8 cellular contexts compared by ENCODE assay signal in genomic region chr4:125315571-125316390, GRCh38. TPM values are rescaled to one million over a fixed set of nuclear protein-coding genes. Genes with fewer than 3 reads are reported as not detected.
DNase-seq lines count a peak whose midpoint lies in the region; ATAC-seq and TF ChIP-seq lines count a peak whose summit lies in the region.

No MANE protein-coding gene starts in this region.

- no peaks in the 10 kb centered on the region for H3K9me3 Mint-ChIP-seq in activated T-helper 1 cell treated with anti-CD3 and anti-CD28 coated beads, Interleukin-12 subunit alpha, Interleukin-12 subunit beta, Interleukin-2, Interleukin-4 antibody, amounts not matched to agents 30 ng/mL and 10 ng/mL and 1 ng/mL, durations not matched to agents 14 hours and 24 hours and 36 hours
- H3K9me3 Mint-ChIP-seq in nephron progenitor cell, result peaks cover 2% of the 10 kb centered on the region

- ATAC-seq in activated CD4-positive, CD25-positive, alpha-beta regulatory T cell treated with anti-CD3 and anti-CD28 coated beads, Interleukin-2, amount 50 U/mL, for 24 hours, result no peak

- peaks cover 47% of the 10 kb centered on the region for H3K27me3 Mint-ChIP-seq in activated T-helper 1 cell treated with anti-CD3 and anti-CD28 coated beads, Interleukin-12 subunit alpha, Interleukin-12 subunit beta, Interleukin-2, Interleukin-4 antibody, amounts not matched to agents 30 ng/mL and 10 ng/mL and 1 ng/mL, durations not matched to agents 14 hours and 24 hours and 36 hours (ENCODE audit: insufficient read depth)
- H3K27me3 Mint-ChIP-seq in nephron progenitor cell (ENCODE audit: low read depth, poor library complexity), result peaks cover 26% of the 10 kb centered on the region

- TF ChIP-seq CTCF in nephron progenitor cell (IDR thresholded peaks at IDR 0.05), result no peak

- peak overlapping the region; percentile 21 for H3K27ac Mint-ChIP-seq in activated T-helper 1 cell treated with anti-CD3 and anti-CD28 coated beads, Interleukin-12 subunit alpha, Interleukin-12 subunit beta, Interleukin-2, Interleukin-4 antibody, amounts not matched to agents 30 ng/mL and 10 ng/mL and 1 ng/mL, durations not matched to agents 14 hours and 24 hours and 36 hours
- H3K27ac Mint-ChIP-seq in nephron progenitor cell, result peak overlapping the region; percentile 98

- intact Hi-C loops in activated T-helper 1 cell treated with anti-CD3 and anti-CD28 coated beads, Interleukin-12 subunit alpha, Interleukin-12 subunit beta, Interleukin-2, Interleukin-4 antibody, amounts not matched to agents 30 ng/mL and 10 ng/mL and 1 ng/mL, durations not matched to agents 14 hours and 24 hours and 36 hours (cut with micrococcal nuclease), result no loop called here

- H3K36me3 Mint-ChIP-seq in activated T-helper 1 cell treated with anti-CD3 and anti-CD28 coated beads, Interleukin-12 subunit alpha, Interleukin-12 subunit beta, Interleukin-2, Interleukin-4 antibody, amounts not matched to agents 30 ng/mL and 10 ng/mL and 1 ng/mL, durations not matched to agents 14 hours and 24 hours and 36 hours (ENCODE audit: low read depth), result no peaks in the 10 kb centered on the region
- H3K36me3 Mint-ChIP-seq in nephron progenitor cell (ENCODE audit: low read depth), result peaks cover 5% of the 10 kb centered on the region

- DNase-seq in activated CD4-positive, CD25-positive, alpha-beta regulatory T cell treated with anti-CD3 and anti-CD28 coated beads, Interleukin-2, amount 50 U/mL, for 72 hours, result peak; percentile 28
- peak; percentile 54 for DNase-seq in LHCN-M2 (ENCODE audit: low read depth)
- no peak for DNase-seq in activated T-helper 1 cell treated with anti-CD3 and anti-CD28 coated beads, Interleukin-12 subunit alpha, Interleukin-12 subunit beta, Interleukin-2, Interleukin-4 antibody, amounts not matched to agents 30 ng/mL and 10 ng/mL and 1 ng/mL, durations not matched to agents 14 hours and 24 hours and 36 hours (ENCODE audit: low spot score)
- DNase-seq in germinal center (ENCODE audit: low spot score), result peak; percentile 3
- DNase-seq in nephron progenitor cell, result peak; percentile 71
- no peak for DNase-seq in OCI-M2 (lab: John Stamatoyannopoulos, UW; ENCODE audit: unreplicated experiment)
- no peak for DNase-seq in NCI-H1436 treated with DMSO at 0.1 percent for 48 hours (lab: John Stamatoyannopoulos, UW)

- H3K4me3 Mint-ChIP-seq in activated T-helper 1 cell treated with anti-CD3 and anti-CD28 coated beads, Interleukin-12 subunit alpha, Interleukin-12 subunit beta, Interleukin-2, Interleukin-4 antibody, amounts not matched to agents 30 ng/mL and 10 ng/mL and 1 ng/mL, durations not matched to agents 14 hours and 24 hours and 36 hours, result peak overlapping the region; percentile 84
- peak overlapping the region; percentile 97 for H3K4me3 Mint-ChIP-seq in nephron progenitor cell

- H3K4me1 Mint-ChIP-seq in activated T-helper 1 cell treated with anti-CD3 and anti-CD28 coated beads, Interleukin-12 subunit alpha, Interleukin-12 subunit beta, Interleukin-2, Interleukin-4 antibody, amounts not matched to agents 30 ng/mL and 10 ng/mL and 1 ng/mL, durations not matched to agents 14 hours and 24 hours and 36 hours (ENCODE audit: low read depth), result peaks cover 12% of the 10 kb centered on the region
- H3K4me1 Mint-ChIP-seq in nephron progenitor cell, result peaks cover 41% of the 10 kb centered on the region

RNA-seq across cellular contexts. Expression of gene FAT4, which starts 1.0 kb away (rescaled TPM):
- total RNA-seq in LHCN-M2 (2014; rRNA removed), result 12.1 TPM in 2 replicates
- 2.6 TPM for polyA plus RNA-seq in LHCN-M2 (2012)
- not detected in 2 replicates for total RNA-seq in activated T-helper 1 cell treated with anti-CD3 and anti-CD28 coated beads, Interleukin-12 subunit alpha, Interleukin-12 subunit beta, Interleukin-2, Interleukin-4 antibody, amounts not matched to agents 30 ng/mL and 10 ng/mL and 1 ng/mL, durations not matched to agents 14 hours and 24 hours and 36 hours

Comparison
In these comparisons a context has a peak if more than half of its experiments do, and no peak if none do; other contexts are left out.
1. DNase-seq: peak in activated CD4-positive, CD25-positive, alpha-beta regulatory T cell treated with anti-CD3 and anti-CD28 coated beads, Interleukin-2, amount 50 U/mL, for 72 hours (single experiment), LHCN-M2 (single experiment), germinal center (single experiment) and nephron progenitor cell (single experiment); none in activated T-helper 1 cell treated with anti-CD3 and anti-CD28 coated beads, Interleukin-12 subunit alpha, Interleukin-12 subunit beta, Interleukin-2, Interleukin-4 antibody, amounts not matched to agents 30 ng/mL and 10 ng/mL and 1 ng/mL, durations not matched to agents 14 hours and 24 hours and 36 hours (single experiment), OCI-M2 (single experiment) and NCI-H1436 treated with DMSO at 0.1 percent for 48 hours (single experiment).
2. RNA of gene FAT4, which starts 1.0 kb away (total RNA-seq): 12.1 TPM in LHCN-M2; not detected in activated T-helper 1 cell treated with anti-CD3 and anti-CD28 coated beads, Interleukin-12 subunit alpha, Interleukin-12 subunit beta, Interleukin-2, Interleukin-4 antibody, amounts not matched to agents 30 ng/mL and 10 ng/mL and 1 ng/mL, durations not matched to agents 14 hours and 24 hours and 36 hours; every median in the first group is over 10 times any median in the second.